In genomic region chr11:67504950-67505561, GRCh38 we compare ENCODE assay signal across 8 cellular contexts. TPM values are rescaled to one million over a fixed set of nuclear protein-coding genes. Genes with fewer than 3 reads are reported as not detected.
DNase-seq lines count a peak whose midpoint lies in the region; ATAC-seq and TF ChIP-seq lines count a peak whose summit lies in the region.

Gene PITPNM1, minus strand, starts transcription at chr11:67505363. Its CDS starts 1,183 bp downstream, at chr11:67504180.

- TF ChIP-seq CTCF in GM20000 (IDR thresholded peaks at IDR 0.05; ENCODE audit: extremely low read depth, missing control alignments) (no peak), esophagus squamous epithelium (IDR thresholded peaks at IDR 0.05) (no peak)

- H3K27me3 Mint-ChIP-seq in activated T-cell treated with anti-CD3 and anti-CD28 coated beads, Interleukin-2, amount 50 U/mL, for 24 hours: no peaks in the 10 kb centered on the region
- H3K27me3 Mint-ChIP-seq in stimulated activated naive CD8-positive, alpha-beta T cell treated with anti-CD3 and anti-CD28 coated beads, Interleukin-15, Interleukin-2, amounts not matched to agents 100 ng/mL and 50 ng/mL, for 24 hours: no peaks in the 10 kb centered on the region

- H3K27me3 ChIP-seq in esophagus squamous epithelium: peaks cover 0 to 38% (median 0%) of the 10 kb centered on the region in 4 donors

- H3K9me3 ChIP-seq in esophagus squamous epithelium: no peaks in the 10 kb centered on the region

- H3K27ac ChIP-seq in esophagus squamous epithelium: peak within 1 kb of the TSS; percentile 96 to 99 (median 98)

- DNase-seq in AG08395 (ENCODE audit: low spot score) (peak; percentile 48), GM20000 (ENCODE audit: low spot score) (peak; percentile 95), NOMO-1 treated with dmso at 0.1 percent for 144 hours (lab: John Stamatoyannopoulos, UW; ENCODE audit: unreplicated experiment) (peak; percentile 8), esophagus squamous epithelium (lab: John Stamatoyannopoulos, UW) (no peak), myocyte (ENCODE audit: low read depth) (peak; percentile 63)
- DNase-seq in activated T-cell treated with anti-CD3 and anti-CD28 coated beads, Interleukin-2, amount 50 U/mL, for 24 hours: peak; percentile 88

- intact Hi-C loops in esophagus squamous epithelium (cut with DNase I): loop anchor here (5.0 kb wide), 1 partner anchor 103 kb away; the partner anchor contains the start of genes PPP1CA and TBC1D10C

- H3K36me3 ChIP-seq in esophagus squamous epithelium: peaks cover 4 to 34% (median 8%) of the 10 kb centered on the region in 3 donors

- peak in 3 of 4 donors; percentile 28 to 83 (median 55) for TF ChIP-seq POLR2A in esophagus squamous epithelium (IDR thresholded peaks at IDR 0.05)

- peak within 1 kb of the TSS; percentile 91 for H3K4me3 Mint-ChIP-seq in activated T-cell treated with anti-CD3 and anti-CD28 coated beads, Interleukin-2, amount 50 U/mL, for 24 hours
- H3K4me3 Mint-ChIP-seq in stimulated activated naive CD8-positive, alpha-beta T cell treated with anti-CD3 and anti-CD28 coated beads, Interleukin-15, Interleukin-2, amounts not matched to agents 100 ng/mL and 50 ng/mL, for 24 hours: peak within 1 kb of the TSS; percentile 89

- no peak for ATAC-seq in HG03521 (IDR thresholded peaks at IDR 0.05; ENCODE audit: unreplicated experiment)

- H3K9me3 Mint-ChIP-seq in activated T-cell treated with anti-CD3 and anti-CD28 coated beads, Interleukin-2, amount 50 U/mL, for 24 hours: no peaks in the 10 kb centered on the region
- no peaks in the 10 kb centered on the region for H3K9me3 Mint-ChIP-seq in stimulated activated naive CD8-positive, alpha-beta T cell treated with anti-CD3 and anti-CD28 coated beads, Interleukin-15, Interleukin-2, amounts not matched to agents 100 ng/mL and 50 ng/mL, for 24 hours

- H3K36me3 Mint-ChIP-seq in activated T-cell treated with anti-CD3 and anti-CD28 coated beads, Interleukin-2, amount 50 U/mL, for 24 hours (ENCODE audit: low read depth): peaks cover 58% of the 10 kb centered on the region
- H3K36me3 Mint-ChIP-seq in stimulated activated naive CD8-positive, alpha-beta T cell treated with anti-CD3 and anti-CD28 coated beads, Interleukin-15, Interleukin-2, amounts not matched to agents 100 ng/mL and 50 ng/mL, for 24 hours (ENCODE audit: low read depth): peaks cover 28% of the 10 kb centered on the region

- peak within 1 kb of the TSS; percentile 97 for H3K27ac Mint-ChIP-seq in activated T-cell treated with anti-CD3 and anti-CD28 coated beads, Interleukin-2, amount 50 U/mL, for 24 hours
- peak within 1 kb of the TSS; percentile 97 for H3K27ac Mint-ChIP-seq in stimulated activated naive CD8-positive, alpha-beta T cell treated with anti-CD3 and anti-CD28 coated beads, Interleukin-15, Interleukin-2, amounts not matched to agents 100 ng/mL and 50 ng/mL, for 24 hours

- H3K4me1 Mint-ChIP-seq in activated T-cell treated with anti-CD3 and anti-CD28 coated beads, Interleukin-2, amount 50 U/mL, for 24 hours (ENCODE audit: low read depth): peaks cover 58% of the 10 kb centered on the region
- peaks cover 53% of the 10 kb centered on the region for H3K4me1 Mint-ChIP-seq in stimulated activated naive CD8-positive, alpha-beta T cell treated with anti-CD3 and anti-CD28 coated beads, Interleukin-15, Interleukin-2, amounts not matched to agents 100 ng/mL and 50 ng/mL, for 24 hours (ENCODE audit: low read depth)

- H3K4me1 ChIP-seq in esophagus squamous epithelium: peaks cover 32 to 57% (median 47%) of the 10 kb centered on the region in 3 donors

- WGBS in esophagus squamous epithelium, 2 donors: 0% methylated on average over 2 to 7 of the region's 58 CpGs

- peak within 1 kb of the TSS; percentile 64 to 90 (median 68) for H3K4me3 ChIP-seq in esophagus squamous epithelium

RNA-seq across cellular contexts. Expression of gene PITPNM1, which starts in this region (rescaled TPM):
- total RNA-seq in esophagus squamous epithelium (10 to 100 TPM; 24.5 to 35.9 (median 28.7) TPM), myocyte (24.8 and 34.6 TPM in 2 replicates)
- polyA plus RNA-seq in myocyte (2012): 28.7 TPM
